ENCODE assay signal across 1 cellular context in the genomic region with DNA sequence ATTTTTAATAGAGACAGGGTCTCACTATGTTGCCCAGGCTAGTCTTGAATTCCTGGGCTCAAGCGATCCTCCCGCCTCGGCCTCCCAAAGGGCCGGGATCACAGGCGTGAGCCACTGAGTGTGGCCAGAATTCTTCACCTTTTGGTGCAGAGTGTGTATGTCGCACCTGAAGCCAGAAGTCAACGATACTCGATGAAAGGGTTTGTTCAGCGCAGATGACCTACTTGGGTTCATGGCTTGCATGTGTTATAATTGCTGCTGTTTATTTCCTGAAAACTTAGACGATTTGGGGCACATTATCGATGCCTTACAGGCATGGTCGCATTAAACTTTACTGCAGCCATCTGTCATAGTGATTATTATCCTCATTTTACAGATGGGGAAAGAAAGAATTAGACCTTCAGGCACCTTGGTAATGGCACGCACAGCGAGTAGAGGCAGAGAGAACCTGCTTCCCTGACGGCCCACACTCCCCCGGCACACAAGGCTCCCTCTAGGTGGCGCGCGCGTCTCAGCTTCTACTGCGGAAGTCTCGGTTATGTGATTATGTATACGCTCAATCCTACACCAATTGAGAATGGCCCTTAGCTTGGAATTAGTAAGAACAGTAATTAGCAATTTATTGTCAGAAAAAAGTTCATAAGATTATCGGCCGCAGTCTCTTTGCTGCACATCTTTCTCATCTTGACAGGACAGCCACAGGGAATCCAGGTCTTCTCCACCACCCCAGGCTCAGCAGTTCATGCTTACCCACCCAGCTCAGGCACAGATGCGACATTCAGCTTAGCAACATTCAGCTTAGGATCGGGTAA.
TF ChIP-seq lines count a peak whose summit lies in the region.

No MANE protein-coding gene starts in this region.

TF ChIP-seq in HepG2, 621 proteins besides CTCF, POLR2A, EP300 and RAD21 (continued from another document and continues in another):
- TF ChIP-seq ZKSCAN8 (CRISPR knock-in tag; IDR thresholded peaks at IDR 0.05; ENCODE audit: borderline replicate concordance) (peak; percentile 78; the same call in 1 of the 2 replicates), SNAI1 (CRISPR knock-in tag; IDR thresholded peaks at IDR 0.05; ENCODE audit: borderline replicate concordance) (no peak), HOXA9 (CRISPR knock-in tag; IDR thresholded peaks at IDR 0.05; ENCODE audit: borderline replicate concordance) (no peak), MAZ (IDR thresholded peaks at IDR 0.05; ENCODE audit: borderline replicate concordance, low read depth, low read length) (no peak), MAZ (CRISPR knock-in tag; IDR thresholded peaks at IDR 0.05; ENCODE audit: low read depth) (peak; percentile 22; the same call in 1 of the 2 replicates), NFIB (CRISPR knock-in tag; IDR thresholded peaks at IDR 0.05; ENCODE audit: borderline replicate concordance) (no peak), SMC3 (IDR thresholded peaks at IDR 0.05; ENCODE audit: low read length) (peak; percentile 51), SALL1 (CRISPR knock-in tag; IDR thresholded peaks at IDR 0.05) (peak; percentile 82), ZNF614 (CRISPR knock-in tag; IDR thresholded peaks at IDR 0.05; ENCODE audit: borderline replicate concordance) (peak; percentile 77; the same call in 1 of the 2 replicates), ZNF225 (CRISPR knock-in tag; IDR thresholded peaks at IDR 0.05) (0 out of 2 replicates have a peak, but pooled peaks have one; percentile 4), HNF4G (IDR thresholded peaks at IDR 0.05; ENCODE audit: borderline replicate concordance, low read depth, low read length) (no peak), HNF4G (CRISPR knock-in tag; IDR thresholded peaks at IDR 0.05; ENCODE audit: borderline replicate concordance, low read depth) (no peak), ZSCAN9 (CRISPR knock-in tag; IDR thresholded peaks at IDR 0.05; ENCODE audit: borderline replicate concordance) (peak; percentile 65; the same call in 1 of the 2 replicates), ZNF766 (CRISPR knock-in tag; IDR thresholded peaks at IDR 0.05; ENCODE audit: borderline replicate concordance) (no peak), ETV6 (CRISPR knock-in tag; conservative IDR thresholded peaks at IDR 0.05) (no peak), ZKSCAN1 (IDR thresholded peaks at IDR 0.05; ENCODE audit: low read length) (0 out of 2 replicates have a peak, but pooled peaks have one; percentile 37), KAT2B (IDR thresholded peaks at IDR 0.05; ENCODE audit: borderline replicate concordance, low read depth, low read length) (no peak), ETV5 (CRISPR knock-in tag; IDR thresholded peaks at IDR 0.05; ENCODE audit: borderline replicate concordance) (peak; percentile 65; the same call in 1 of the 2 replicates), TBP (CRISPR knock-in tag; IDR thresholded peaks at IDR 0.05) (no peak), SKI (IDR thresholded peaks at IDR 0.05; ENCODE audit: partially characterized antibody) (peak; percentile 16), NCOA2 (CRISPR knock-in tag; IDR thresholded peaks at IDR 0.05) (0 out of 2 replicates have a peak, but pooled peaks have one; percentile 27), ZNF292 (CRISPR knock-in tag; IDR thresholded peaks at IDR 0.05; ENCODE audit: borderline replicate concordance, low read depth) (peak; percentile 78; the same call in 1 of the 2 replicates), ELF3 (CRISPR knock-in tag; IDR thresholded peaks at IDR 0.05) (peak; percentile 72; the same call in 1 of the 2 replicates), GABPA (IDR thresholded peaks at IDR 0.05; ENCODE audit: low read depth, low read length) (no peak), GABPA (CRISPR knock-in tag; IDR thresholded peaks at IDR 0.05; ENCODE audit: low read depth) (0 out of 2 replicates have a peak, but pooled peaks have one; percentile 32), ARID2 (CRISPR knock-in tag; IDR thresholded peaks at IDR 0.05; ENCODE audit: borderline replicate concordance) (no peak), REPIN1 (CRISPR knock-in tag; IDR thresholded peaks at IDR 0.05; ENCODE audit: borderline replicate concordance, low read depth) (peak; percentile 82), POGZ (CRISPR knock-in tag; IDR thresholded peaks at IDR 0.05) (peak; percentile 32; the same call in 1 of the 2 replicates), POLR2G (IDR thresholded peaks at IDR 0.05; ENCODE audit: low read depth, low read length) (no peak), ZNF792 (CRISPR knock-in tag; IDR thresholded peaks at IDR 0.05) (peak; percentile 16; the same call in 1 of the 2 replicates), ELF1 (CRISPR knock-in tag; IDR thresholded peaks at IDR 0.05) (peak; percentile 84), SAP130 (CRISPR knock-in tag; IDR thresholded peaks at IDR 0.05; ENCODE audit: low read depth) (peak; percentile 81), MEF2D (CRISPR knock-in tag; IDR thresholded peaks at IDR 0.05) (peak; percentile 65; the same call in 1 of the 2 replicates), KDM6A (CRISPR knock-in tag; IDR thresholded peaks at IDR 0.05; ENCODE audit: low read depth) (no peak), ERF (CRISPR knock-in tag; IDR thresholded peaks at IDR 0.05) (peak; percentile 44; the same call in 1 of the 2 replicates)
- TF ChIP-seq, protein P1, sequence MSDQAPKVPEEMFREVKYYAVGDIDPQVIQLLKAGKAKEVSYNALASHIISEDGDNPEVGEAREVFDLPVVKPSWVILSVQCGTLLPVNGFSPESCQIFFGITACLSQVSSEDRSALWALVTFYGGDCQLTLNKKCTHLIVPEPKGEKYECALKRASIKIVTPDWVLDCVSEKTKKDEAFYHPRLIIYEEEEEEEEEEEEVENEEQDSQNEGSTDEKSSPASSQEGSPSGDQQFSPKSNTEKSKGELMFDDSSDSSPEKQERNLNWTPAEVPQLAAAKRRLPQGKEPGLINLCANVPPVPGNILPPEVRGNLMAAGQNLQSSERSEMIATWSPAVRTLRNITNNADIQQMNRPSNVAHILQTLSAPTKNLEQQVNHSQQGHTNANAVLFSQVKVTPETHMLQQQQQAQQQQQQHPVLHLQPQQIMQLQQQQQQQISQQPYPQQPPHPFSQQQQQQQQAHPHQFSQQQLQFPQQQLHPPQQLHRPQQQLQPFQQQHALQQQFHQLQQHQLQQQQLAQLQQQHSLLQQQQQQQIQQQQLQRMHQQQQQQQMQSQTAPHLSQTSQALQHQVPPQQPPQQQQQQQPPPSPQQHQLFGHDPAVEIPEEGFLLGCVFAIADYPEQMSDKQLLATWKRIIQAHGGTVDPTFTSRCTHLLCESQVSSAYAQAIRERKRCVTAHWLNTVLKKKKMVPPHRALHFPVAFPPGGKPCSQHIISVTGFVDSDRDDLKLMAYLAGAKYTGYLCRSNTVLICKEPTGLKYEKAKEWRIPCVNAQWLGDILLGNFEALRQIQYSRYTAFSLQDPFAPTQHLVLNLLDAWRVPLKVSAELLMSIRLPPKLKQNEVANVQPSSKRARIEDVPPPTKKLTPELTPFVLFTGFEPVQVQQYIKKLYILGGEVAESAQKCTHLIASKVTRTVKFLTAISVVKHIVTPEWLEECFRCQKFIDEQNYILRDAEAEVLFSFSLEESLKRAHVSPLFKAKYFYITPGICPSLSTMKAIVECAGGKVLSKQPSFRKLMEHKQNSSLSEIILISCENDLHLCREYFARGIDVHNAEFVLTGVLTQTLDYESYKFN (CRISPR knock-in tag; conservative IDR thresholded peaks at IDR 0.05): no peak
- TF ChIP-seq, protein P2, sequence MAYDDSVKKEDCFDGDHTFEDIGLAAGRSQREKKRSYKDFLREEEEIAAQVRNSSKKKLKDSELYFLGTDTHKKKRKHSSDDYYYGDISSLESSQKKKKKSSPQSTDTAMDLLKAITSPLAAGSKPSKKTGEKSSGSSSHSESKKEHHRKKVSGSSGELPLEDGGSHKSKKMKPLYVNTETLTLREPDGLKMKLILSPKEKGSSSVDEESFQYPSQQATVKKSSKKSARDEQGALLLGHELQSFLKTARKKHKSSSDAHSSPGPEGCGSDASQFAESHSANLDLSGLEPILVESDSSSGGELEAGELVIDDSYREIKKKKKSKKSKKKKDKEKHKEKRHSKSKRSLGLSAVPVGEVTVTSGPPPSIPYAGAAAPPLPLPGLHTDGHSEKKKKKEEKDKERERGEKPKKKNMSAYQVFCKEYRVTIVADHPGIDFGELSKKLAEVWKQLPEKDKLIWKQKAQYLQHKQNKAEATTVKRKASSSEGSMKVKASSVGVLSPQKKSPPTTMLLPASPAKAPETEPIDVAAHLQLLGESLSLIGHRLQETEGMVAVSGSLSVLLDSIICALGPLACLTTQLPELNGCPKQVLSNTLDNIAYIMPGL (CRISPR knock-in tag; IDR thresholded peaks at IDR 0.05; ENCODE audit: borderline replicate concordance in 1 of 2, low read depth in 1 of 2): peak; percentile 92
- TF ChIP-seq, protein P3, sequence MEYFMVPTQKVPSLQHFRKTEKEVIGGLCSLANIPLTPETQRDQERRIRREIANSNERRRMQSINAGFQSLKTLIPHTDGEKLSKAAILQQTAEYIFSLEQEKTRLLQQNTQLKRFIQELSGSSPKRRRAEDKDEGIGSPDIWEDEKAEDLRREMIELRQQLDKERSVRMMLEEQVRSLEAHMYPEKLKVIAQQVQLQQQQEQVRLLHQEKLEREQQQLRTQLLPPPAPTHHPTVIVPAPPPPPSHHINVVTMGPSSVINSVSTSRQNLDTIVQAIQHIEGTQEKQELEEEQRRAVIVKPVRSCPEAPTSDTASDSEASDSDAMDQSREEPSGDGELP (IDR thresholded peaks at IDR 0.05; ENCODE audit: borderline replicate concordance, low read depth): no peak
- TF ChIP-seq, protein P4, sequence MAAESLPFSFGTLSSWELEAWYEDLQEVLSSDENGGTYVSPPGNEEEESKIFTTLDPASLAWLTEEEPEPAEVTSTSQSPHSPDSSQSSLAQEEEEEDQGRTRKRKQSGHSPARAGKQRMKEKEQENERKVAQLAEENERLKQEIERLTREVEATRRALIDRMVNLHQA (CRISPR knock-in tag; IDR thresholded peaks at IDR 0.05): no peak
- TF ChIP-seq, protein P5, sequence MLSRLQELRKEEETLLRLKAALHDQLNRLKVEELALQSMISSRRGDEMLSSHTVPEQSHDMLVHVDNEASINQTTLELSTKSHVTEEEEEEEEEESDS (CRISPR knock-in tag; IDR thresholded peaks at IDR 0.05; ENCODE audit: borderline replicate concordance): peak; percentile 72; the same call in 1 of the 2 replicates
- TF ChIP-seq, protein P6, sequence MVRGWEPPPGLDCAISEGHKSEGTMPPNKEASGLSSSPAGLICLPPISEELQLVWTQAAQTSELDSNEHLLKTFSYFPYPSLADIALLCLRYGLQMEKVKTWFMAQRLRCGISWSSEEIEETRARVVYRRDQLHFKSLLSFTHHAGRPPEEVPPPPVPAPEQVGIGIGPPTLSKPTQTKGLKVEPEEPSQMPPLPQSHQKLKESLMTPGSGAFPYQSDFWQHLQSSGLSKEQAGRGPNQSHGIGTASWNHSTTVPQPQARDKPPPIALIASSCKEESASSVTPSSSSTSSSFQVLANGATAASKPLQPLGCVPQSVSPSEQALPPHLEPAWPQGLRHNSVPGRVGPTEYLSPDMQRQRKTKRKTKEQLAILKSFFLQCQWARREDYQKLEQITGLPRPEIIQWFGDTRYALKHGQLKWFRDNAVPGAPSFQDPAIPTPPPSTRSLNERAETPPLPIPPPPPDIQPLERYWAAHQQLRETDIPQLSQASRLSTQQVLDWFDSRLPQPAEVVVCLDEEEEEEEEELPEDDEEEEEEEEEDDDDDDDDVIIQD (CRISPR knock-in tag; IDR thresholded peaks at IDR 0.05; ENCODE audit: low read depth): peak; percentile 71; the same call in 1 of the 2 replicates
- TF ChIP-seq, protein P7, sequence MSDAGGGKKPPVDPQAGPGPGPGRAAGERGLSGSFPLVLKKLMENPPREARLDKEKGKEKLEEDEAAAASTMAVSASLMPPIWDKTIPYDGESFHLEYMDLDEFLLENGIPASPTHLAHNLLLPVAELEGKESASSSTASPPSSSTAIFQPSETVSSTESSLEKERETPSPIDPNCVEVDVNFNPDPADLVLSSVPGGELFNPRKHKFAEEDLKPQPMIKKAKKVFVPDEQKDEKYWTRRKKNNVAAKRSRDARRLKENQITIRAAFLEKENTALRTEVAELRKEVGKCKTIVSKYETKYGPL (CRISPR knock-in tag; IDR thresholded peaks at IDR 0.05): no peak
- TF ChIP-seq, protein P8, sequence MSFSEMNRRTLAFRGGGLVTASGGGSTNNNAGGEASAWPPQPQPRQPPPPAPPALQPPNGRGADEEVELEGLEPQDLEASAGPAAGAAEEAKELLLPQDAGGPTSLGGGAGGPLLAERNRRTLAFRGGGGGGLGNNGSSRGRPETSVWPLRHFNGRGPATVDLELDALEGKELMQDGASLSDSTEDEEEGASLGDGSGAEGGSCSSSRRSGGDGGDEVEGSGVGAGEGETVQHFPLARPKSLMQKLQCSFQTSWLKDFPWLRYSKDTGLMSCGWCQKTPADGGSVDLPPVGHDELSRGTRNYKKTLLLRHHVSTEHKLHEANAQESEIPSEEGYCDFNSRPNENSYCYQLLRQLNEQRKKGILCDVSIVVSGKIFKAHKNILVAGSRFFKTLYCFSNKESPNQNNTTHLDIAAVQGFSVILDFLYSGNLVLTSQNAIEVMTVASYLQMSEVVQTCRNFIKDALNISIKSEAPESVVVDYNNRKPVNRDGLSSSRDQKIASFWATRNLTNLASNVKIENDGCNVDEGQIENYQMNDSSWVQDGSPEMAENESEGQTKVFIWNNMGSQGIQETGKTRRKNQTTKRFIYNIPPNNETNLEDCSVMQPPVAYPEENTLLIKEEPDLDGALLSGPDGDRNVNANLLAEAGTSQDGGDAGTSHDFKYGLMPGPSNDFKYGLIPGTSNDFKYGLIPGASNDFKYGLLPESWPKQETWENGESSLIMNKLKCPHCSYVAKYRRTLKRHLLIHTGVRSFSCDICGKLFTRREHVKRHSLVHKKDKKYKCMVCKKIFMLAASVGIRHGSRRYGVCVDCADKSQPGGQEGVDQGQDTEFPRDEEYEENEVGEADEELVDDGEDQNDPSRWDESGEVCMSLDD (CRISPR knock-in tag; IDR thresholded peaks at IDR 0.05; ENCODE audit: borderline replicate concordance): no peak
- TF ChIP-seq, protein P9, sequence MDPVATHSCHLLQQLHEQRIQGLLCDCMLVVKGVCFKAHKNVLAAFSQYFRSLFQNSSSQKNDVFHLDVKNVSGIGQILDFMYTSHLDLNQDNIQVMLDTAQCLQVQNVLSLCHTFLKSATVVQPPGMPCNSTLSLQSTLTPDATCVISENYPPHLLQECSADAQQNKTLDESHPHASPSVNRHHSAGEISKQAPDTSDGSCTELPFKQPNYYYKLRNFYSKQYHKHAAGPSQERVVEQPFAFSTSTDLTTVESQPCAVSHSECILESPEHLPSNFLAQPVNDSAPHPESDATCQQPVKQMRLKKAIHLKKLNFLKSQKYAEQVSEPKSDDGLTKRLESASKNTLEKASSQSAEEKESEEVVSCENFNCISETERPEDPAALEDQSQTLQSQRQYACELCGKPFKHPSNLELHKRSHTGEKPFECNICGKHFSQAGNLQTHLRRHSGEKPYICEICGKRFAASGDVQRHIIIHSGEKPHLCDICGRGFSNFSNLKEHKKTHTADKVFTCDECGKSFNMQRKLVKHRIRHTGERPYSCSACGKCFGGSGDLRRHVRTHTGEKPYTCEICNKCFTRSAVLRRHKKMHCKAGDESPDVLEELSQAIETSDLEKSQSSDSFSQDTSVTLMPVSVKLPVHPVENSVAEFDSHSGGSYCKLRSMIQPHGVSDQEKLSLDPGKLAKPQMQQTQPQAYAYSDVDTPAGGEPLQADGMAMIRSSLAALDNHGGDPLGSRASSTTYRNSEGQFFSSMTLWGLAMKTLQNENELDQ (CRISPR knock-in tag; IDR thresholded peaks at IDR 0.05; ENCODE audit: borderline replicate concordance): peak; percentile 80; the same call in 1 of the 2 replicates
